In the genomic region with DNA sequence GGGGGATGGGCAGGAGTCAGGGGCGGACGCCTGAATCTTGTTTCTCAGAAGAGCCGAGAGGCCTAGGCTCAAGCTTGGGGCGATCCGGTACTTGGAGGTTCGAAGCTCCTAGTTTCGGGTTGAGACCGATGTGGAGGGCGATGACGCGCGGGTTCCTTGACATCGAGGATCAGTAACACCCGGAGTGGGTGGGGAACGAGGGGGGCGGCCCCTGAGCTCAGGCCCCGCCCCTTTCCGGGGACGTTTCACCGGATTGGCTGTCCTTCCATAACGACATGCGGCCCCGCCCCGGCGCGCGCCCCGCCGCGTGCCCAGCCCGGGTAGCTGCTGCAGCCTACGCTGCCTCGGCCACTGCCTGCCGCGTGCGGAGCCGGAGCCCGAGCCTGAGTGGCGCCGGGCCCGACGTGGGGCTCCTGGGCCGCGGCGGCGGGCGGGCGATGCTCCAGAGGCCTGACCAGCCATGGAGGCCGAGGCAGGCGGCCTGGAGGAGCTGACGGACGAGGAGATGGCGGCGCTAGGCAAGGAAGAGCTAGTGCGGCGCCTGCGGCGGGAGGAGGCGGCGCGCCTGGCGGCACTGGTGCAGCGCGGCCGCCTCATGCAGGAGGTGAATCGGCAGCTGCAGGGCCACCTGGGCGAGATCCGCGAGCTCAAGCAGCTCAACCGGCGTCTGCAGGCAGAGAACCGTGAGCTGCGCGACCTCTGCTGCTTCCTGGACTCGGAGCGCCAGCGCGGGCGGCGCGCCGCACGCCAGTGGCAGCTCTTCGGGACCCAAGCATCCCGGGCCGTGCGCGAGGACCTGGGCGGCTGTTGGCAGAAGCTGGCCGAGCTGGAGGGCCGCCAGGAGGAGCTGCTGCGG, we compare ENCODE assay signal across 8 cellular contexts. TPM values are rescaled to one million over a fixed set of nuclear protein-coding genes. Genes with fewer than 3 reads are reported as not detected.
DNase-seq lines count a peak whose midpoint lies in the region; TF ChIP-seq lines count a peak whose summit lies in the region.

A gene (plus strand): TSS at position 350 of the 856 bp plus-strand sequence. CDS start 111 bp downstream, at position 461.

- no peaks in the 10 kb centered on the region for H3K36me3 ChIP-seq in CD8-positive, alpha-beta memory T cell (ENCODE audit: insufficient read depth, low read length)

- no peaks in the 10 kb centered on the region for H3K27me3 Mint-ChIP-seq in CD8-positive, alpha-beta memory T cell

- H3K4me1 Mint-ChIP-seq in CD8-positive, alpha-beta memory T cell = peaks cover 61 to 72% (median 69%) of the 10 kb centered on the region in 3 donors

- no peaks in the 10 kb centered on the region for H3K9me3 ChIP-seq in CD8-positive, alpha-beta memory T cell (ENCODE audit: low read length)

- H3K9me3 Mint-ChIP-seq in CD8-positive, alpha-beta memory T cell = no peaks in the 10 kb centered on the region

- peaks cover 55% of the 10 kb centered on the region for H3K4me1 ChIP-seq in CD8-positive, alpha-beta memory T cell (ENCODE audit: insufficient read depth, low read length)

- H3K36me3 Mint-ChIP-seq in CD8-positive, alpha-beta memory T cell = peaks cover 0 to 17% (median 0%) of the 10 kb centered on the region in 3 donors

- H3K4me3 Mint-ChIP-seq in CD8-positive, alpha-beta memory T cell = peak within 1 kb of the TSS; percentile 83 to 97 (median 92)

- POLR2A ChIA-PET in CD8-positive, alpha-beta memory T cell (lab: Charles Lee) = interaction anchor here (0.6 to 6.0 kb wide), 26 partner anchors 8 to 377 kb away, joined by 3 to 140 read pairs (median 4); a partner anchor contains a TSS
- POLR2A ChIA-PET in activated CD8-positive, alpha-beta memory T cell treated with anti-CD3 and anti-CD28 coated beads for 36 hours (lab: Charles Lee) = interaction anchor here (0.6 to 4.7 kb wide), 20 partner anchors 9 to 383 kb away, joined by 3 to 67 read pairs (median 4); a partner anchor contains a TSS

- H3K27me3 ChIP-seq in CD8-positive, alpha-beta memory T cell (ENCODE audit: insufficient read depth, low read length, poor library complexity, severe bottlenecking) = no peaks in the 10 kb centered on the region

- peak; percentile 97 to 99 (median 98) for DNase-seq in CD8-positive, alpha-beta memory T cell
- DNase-seq in GM20000 (ENCODE audit: low spot score) = peak; percentile 97
- peak in 74 of 76 experiments; percentile 48 to 97 (median 94) for DNase-seq in HUDEP-2 (lab: John Stamatoyannopoulos, UW; ENCODE audit: unreplicated experiment in 76 of 76)
- DNase-seq in NOMO-1 treated with DMSO at 0.1 percent for 48 hours (lab: John Stamatoyannopoulos, UW; ENCODE audit: unreplicated experiment) = peak; percentile 87
- peak; percentile 97 for DNase-seq in effector CD8-positive, alpha-beta T cell (lab: John Stamatoyannopoulos, UW)
- DNase-seq in medulla oblongata (ENCODE audit: extremely low spot score) = peak; percentile 98
- peak; percentile 97 to 98 (median 97) for DNase-seq in stimulated activated CD4-positive, alpha-beta T cell treated with anti-CD3 and anti-CD28 coated beads, TNF-alpha, amount 100 ng/mL, for 48 hours (ENCODE audit: low read depth in 3 of 3)

- peak within 1 kb of the TSS; percentile 94 for H3K4me3 ChIP-seq in CD8-positive, alpha-beta memory T cell (ENCODE audit: low read length)

- CTCF ChIA-PET in CD8-positive, alpha-beta memory T cell (lab: Charles Lee) = interaction anchor here (0.5 to 21.9 kb wide), 34 partner anchors 9 to 1686 kb away, joined by 3 to 560 read pairs (median 4); a partner anchor contains a TSS
- CTCF ChIA-PET in activated CD8-positive, alpha-beta memory T cell treated with anti-CD3 and anti-CD28 coated beads for 36 hours (lab: Charles Lee) = interaction anchor here (1.1 to 12.8 kb wide), 12 partner anchors 8 to 177 kb away, joined by 3 to 163 read pairs (median 12); a partner anchor contains a TSS

- TF ChIP-seq CTCF in GM20000 (IDR thresholded peaks at IDR 0.05; ENCODE audit: extremely low read depth, missing control alignments) = no peak

- peak within 1 kb of the TSS; percentile 85 to 100 (median 96) for H3K27ac Mint-ChIP-seq in CD8-positive, alpha-beta memory T cell

- H3K27ac ChIP-seq in CD8-positive, alpha-beta memory T cell (ENCODE audit: low read depth, low read length) = peak within 1 kb of the TSS; percentile 87

RNA-seq across cellular contexts. Expression of the gene that starts here (rescaled TPM):
- total RNA-seq in CD8-positive, alpha-beta memory T cell = 10 to 100 TPM; 81.3 to 86.7 TPM
- 94.4 TPM for polyA plus RNA-seq in CD8-positive, alpha-beta memory T cell
- total RNA-seq in activated CD8-positive, alpha-beta memory T cell treated with anti-CD3 and anti-CD28 coated beads for 36 hours = 10 to 100 TPM; 77.7 to 81.8 TPM

Comparison
In these comparisons a context has a peak if more than half of its experiments do, and no peak if none do; other contexts are left out.
1. Peak in every context shown above with its lines: DNase-seq, H3K4me3 ChIP-seq and H3K27ac ChIP-seq.